22 cellular contexts compared by ENCODE assay signal in genomic region chr22:26514419-26515161, GRCh38. TPM values are rescaled to one million over a fixed set of nuclear protein-coding genes. Genes with fewer than 3 reads are reported as not detected.
DNase-seq lines count a peak whose midpoint lies in the region; ATAC-seq and TF ChIP-seq lines count a peak whose summit lies in the region.
"Had no signal": no experiment of that assay in that cellular context is flagged by ENCODE, and none has a peak within 500 bp of the region (broad histone marks: within the 10 kb centered on the region; RNA-seq: fewer than 3 reads in every experiment).

No MANE protein-coding gene starts in this region.

- BruUV-seq in MCF 10A (replicated peaks; lab: Mats Ljungman, UMichigan) (no TSS peak), mammary epithelial cell (replicated peaks; lab: Mats Ljungman, UMichigan) (no TSS peak)

- no peak for ATAC-seq in HG03442 (IDR thresholded peaks at IDR 0.05; ENCODE audit: unreplicated experiment)
- ATAC-seq: activated CD8-positive, alpha-beta memory T cell treated with anti-CD3 and anti-CD28 coated beads, Interleukin-2, amount 10 ng/mL, durations not matched to agents 7 days and 5 days; right cardiac atrium had no signal

- H3K4me1 Mint-ChIP-seq in MCF 10A (ENCODE audit: insufficient read depth, unreplicated experiment) (peaks cover 16% of the 10 kb centered on the region), endothelial cell (ENCODE audit: unreplicated experiment) (peaks cover 27% of the 10 kb centered on the region), type B pancreatic cell (ENCODE audit: unreplicated experiment) (peaks cover 32% of the 10 kb centered on the region)

- dilution Hi-C loops in mammary epithelial cell (cut with HindIII; ENCODE audit: low sequenced_read_pairs): no loop called here

- in situ Hi-C loops in mammary epithelial cell (cut with MboI; ENCODE audit: low sequenced_read_pairs in 2 of 2): loop anchor here in 1 of 2 donors (5.0 kb wide), 1 partner anchor 73 kb away; no protein-coding TSS in a partner anchor

- H2AFZ ChIP-seq in mammary epithelial cell (ENCODE audit: low read depth, low read length) (no peak overlapping the region), OCI-LY1 (ENCODE audit: low read length) (no peak overlapping the region)

- H3K27me3 Mint-ChIP-seq in MCF 10A (ENCODE audit: insufficient read depth, unreplicated experiment): no peaks in the 10 kb centered on the region
- H3K27me3 Mint-ChIP-seq in endothelial cell (ENCODE audit: unreplicated experiment): peaks cover 6% of the 10 kb centered on the region
- no peaks in the 10 kb centered on the region for H3K27me3 Mint-ChIP-seq in type B pancreatic cell
- H3K27me3 Mint-ChIP-seq: activated CD8-positive, alpha-beta memory T cell treated with anti-CD3 and anti-CD28 coated beads, Interleukin-2, amount 10 ng/mL, durations not matched to agents 7 days and 5 days; dendritic cell treated with granulocyte-macrophage colony-stimulating factor and Interleukin-4, amounts not matched to agents 40 ng/mL and 50 ng/mL, for 4 days had no signal

- intact Hi-C loops in MCF 10A (cut with micrococcal nuclease): loop anchor here (5.0 kb wide), 1 partner anchor 78 kb away; the partner anchor contains the start of gene TPST2
- intact Hi-C loops in mammary epithelial cell (cut with micrococcal nuclease): loop anchor here (5.0 kb wide), 1 partner anchor 53 kb away; no protein-coding TSS in a partner anchor

- H3K4me3 ChIP-seq in mammary epithelial cell (replicated peaks in 1 of 3; ENCODE audit: insufficient read depth in 1 of 3, low read depth in 2 of 3, low read length in 3 of 3) (no peak overlapping the region), OCI-LY1 (ENCODE audit: low read depth, low read length, poor library complexity, severe bottlenecking) (peak overlapping the region; percentile 86)
- H3K4me3 ChIP-seq: ovary had no signal

- no peak for DNase-seq in MCF 10A (ENCODE audit: unreplicated experiment)
- DNase-seq in mammary epithelial cell: no peak
- DNase-seq in endothelial cell (ENCODE audit: low spot score): no peak
- no peak for DNase-seq in type B pancreatic cell (ENCODE audit: extremely low spot score, unreplicated experiment)
- DNase-seq in NCI-H1930 (lab: John Stamatoyannopoulos, UW): no peak
- no peak for DNase-seq in occipital lobe (lab: John Stamatoyannopoulos, UW)
- DNase-seq: activated CD4-positive, alpha-beta T cell treated with anti-CD3 and anti-CD28 coated beads for 4 hours; activated CD8-positive, alpha-beta memory T cell treated with anti-CD3 and anti-CD28 coated beads, Interleukin-2, amount 10 ng/mL, durations not matched to agents 7 days and 5 days; GDM1; KG1; mesenchymal stem cell; NCI-H187 treated with DMSO at 0.1 percent for 48 hours; NCI-H2227 treated with DMSO at 0.1 percent for 48 hours; NCI-H774; OCI-M1; ovary; right cardiac atrium; SHP77 treated with DMSO at 0.1 percent for 48 hours had no signal

- H3K9ac ChIP-seq in mammary epithelial cell (ENCODE audit: insufficient read depth, low read length) (no peak overlapping the region), OCI-LY1 (ENCODE audit: low read length) (no peak overlapping the region)

- TF ChIP-seq CTCF in MCF 10A (IDR thresholded peaks at IDR 0.05; ENCODE audit: unreplicated experiment) (no peak), mammary epithelial cell (conservative IDR thresholded peaks at IDR 0.05 in 1 of 2, IDR thresholded peaks at IDR 0.05 in 1 of 2; ENCODE audit: extremely low read depth in 1 of 2, insufficient read depth in 1 of 2, low read depth in 1 of 2, low read length in 2 of 2) (no peak), OCI-LY1 (IDR thresholded peaks at IDR 0.05; ENCODE audit: low read length) (no peak), endothelial cell (IDR thresholded peaks at IDR 0.05; ENCODE audit: unreplicated experiment) (no peak), type B pancreatic cell (conservative IDR thresholded peaks at IDR 0.05) (no peak)

- H4K20me1 ChIP-seq in mammary epithelial cell (ENCODE audit: insufficient read depth, low read length): no peaks in the 10 kb centered on the region
- no peaks in the 10 kb centered on the region for H4K20me1 ChIP-seq in OCI-LY1 (ENCODE audit: insufficient read depth, low read length)

- CTCF ChIA-PET in MCF 10A (lab: Yijun Ruan, JAX): interaction anchor here (0.6 to 0.9 kb wide), 3 partner anchors 11 to 1374 kb away, joined by 3 read pairs; no protein-coding TSS in a partner anchor
- CTCF ChIA-PET in mammary epithelial cell (lab: Charles Lee; ENCODE audit: low non-redundant PET): no interaction called here

- H3K4me3 Mint-ChIP-seq in MCF 10A (ENCODE audit: unreplicated experiment): peak overlapping the region; percentile 100
- no peak overlapping the region for H3K4me3 Mint-ChIP-seq in endothelial cell (ENCODE audit: unreplicated experiment)
- peak overlapping the region; percentile 99 for H3K4me3 Mint-ChIP-seq in type B pancreatic cell
- H3K4me3 Mint-ChIP-seq: CD14-positive monocyte; dendritic cell treated with granulocyte-macrophage colony-stimulating factor and Interleukin-4, amounts not matched to agents 40 ng/mL and 50 ng/mL, for 4 days had no signal

- H3K36me3 Mint-ChIP-seq in MCF 10A (ENCODE audit: insufficient read depth, unreplicated experiment): peaks cover 16% of the 10 kb centered on the region
- H3K36me3 Mint-ChIP-seq in endothelial cell (ENCODE audit: low read depth, unreplicated experiment): peaks cover 4% of the 10 kb centered on the region
- no peaks in the 10 kb centered on the region for H3K36me3 Mint-ChIP-seq in type B pancreatic cell

- no peaks in the 10 kb centered on the region for H3K9me2 ChIP-seq in OCI-LY1 (ENCODE audit: low read depth, low read length)

- H3K27me3 ChIP-seq in mammary epithelial cell (ENCODE audit: insufficient read depth, low read length): no peaks in the 10 kb centered on the region
- H3K27me3 ChIP-seq in OCI-LY1 (ENCODE audit: insufficient read depth, low read length): no peaks in the 10 kb centered on the region
- H3K27me3 ChIP-seq: ovary had no signal

- no peak overlapping the region for H3K27ac ChIP-seq in mammary epithelial cell (ENCODE audit: insufficient read depth, low read depth, low read length)
- H3K27ac ChIP-seq in OCI-LY1 (ENCODE audit: low read depth, low read length, poor library complexity, severe bottlenecking): no peak overlapping the region
- H3K27ac ChIP-seq: ovary had no signal

- H3K9me3 Mint-ChIP-seq in MCF 10A (ENCODE audit: unreplicated experiment) (no peaks in the 10 kb centered on the region), endothelial cell (ENCODE audit: unreplicated experiment) (no peaks in the 10 kb centered on the region), type B pancreatic cell (no peaks in the 10 kb centered on the region)
- H3K9me3 Mint-ChIP-seq: CD14-positive monocyte; dendritic cell treated with granulocyte-macrophage colony-stimulating factor and Interleukin-4, amounts not matched to agents 40 ng/mL and 50 ng/mL, for 4 days had no signal

- H3K27ac Mint-ChIP-seq in MCF 10A (ENCODE audit: low read depth, unreplicated experiment) (peak overlapping the region; percentile 99), endothelial cell (ENCODE audit: unreplicated experiment) (peak overlapping the region; percentile 15), type B pancreatic cell (no peak overlapping the region)
- H3K27ac Mint-ChIP-seq: activated CD8-positive, alpha-beta memory T cell treated with anti-CD3 and anti-CD28 coated beads, Interleukin-2, amount 10 ng/mL, durations not matched to agents 7 days and 5 days; dendritic cell treated with granulocyte-macrophage colony-stimulating factor and Interleukin-4, amounts not matched to agents 40 ng/mL and 50 ng/mL, for 4 days had no signal

- POLR2A ChIA-PET in MCF 10A (lab: Yijun Ruan, JAX): interaction anchor here (0.8 to 3.9 kb wide), 3 partner anchors 16 to 129 kb away, joined by 3 to 58 read pairs (median 4); partner anchors contain the start of genes HPS4 and SRRD

- H3K4me1 ChIP-seq in mammary epithelial cell (ENCODE audit: insufficient read depth, low read length): peaks cover 10% of the 10 kb centered on the region
- peaks cover 31% of the 10 kb centered on the region for H3K4me1 ChIP-seq in OCI-LY1 (ENCODE audit: insufficient read depth, low read length, severe bottlenecking)

- H3K9me3 ChIP-seq in mammary epithelial cell (replicated peaks; ENCODE audit: insufficient read depth, low read length) (no peaks in the 10 kb centered on the region), OCI-LY1 (ENCODE audit: low read length) (no peaks in the 10 kb centered on the region)
- H3K9me3 ChIP-seq: ovary had no signal

- peaks cover 44% of the 10 kb centered on the region for H3K79me2 ChIP-seq in mammary epithelial cell (ENCODE audit: insufficient read depth, low read length)
- peaks cover 16% of the 10 kb centered on the region for H3K79me2 ChIP-seq in OCI-LY1 (ENCODE audit: insufficient read depth, low read length)

- H3K4me2 ChIP-seq in mammary epithelial cell (ENCODE audit: insufficient read depth, low read depth, low read length): no peak overlapping the region
- H3K4me2 ChIP-seq in OCI-LY1 (ENCODE audit: low read length): peak overlapping the region; percentile 85

- H3K36me3 ChIP-seq in mammary epithelial cell (ENCODE audit: insufficient read depth, low read length) (peaks cover 5% of the 10 kb centered on the region), OCI-LY1 (ENCODE audit: insufficient read depth, low read length) (peaks cover 13% of the 10 kb centered on the region; the same call in 1 of the 2 replicates)
- H3K36me3 ChIP-seq: ovary had no signal

- 89% methylated on average over 12 of the region's 12 CpGs for WGBS in mammary epithelial cell (ENCODE audit: low coverage, missing lambda C conversion rate)

- no peaks in the 10 kb centered on the region for H3F3A ChIP-seq in OCI-LY1 (ENCODE audit: insufficient read depth, low read length)

RNA-seq across cellular contexts. Expression of gene TFIP11, which starts 2.3 kb away (rescaled TPM):
- total RNA-seq in MCF 10A (2022) (41.0 and 58.9 TPM in 2 replicates), mammary epithelial cell (10 to 100 TPM; 35.7 to 38.3 TPM), endothelial cell (ENCODE audit: unreplicated experiment) (38.6 TPM), type B pancreatic cell (ENCODE audit: low replicate concordance) (32.7 and 40.3 TPM in 2 replicates), occipital lobe (43.8 TPM)
- polyA plus RNA-seq in mammary epithelial cell: 21.5 TPM
- polyA minus RNA-seq in mammary epithelial cell: 61.8 TPM

RNA-seq across cellular contexts. Expression of gene SRRD, which starts 30.9 kb away (rescaled TPM):
- total RNA-seq in MCF 10A (2022): 22.4 and 27.9 TPM in 2 replicates
- total RNA-seq in mammary epithelial cell: 10 to 100 TPM; 16.3 to 20.8 TPM
- 20.7 TPM for polyA plus RNA-seq in mammary epithelial cell
- polyA minus RNA-seq in mammary epithelial cell: 21.7 TPM
- total RNA-seq in endothelial cell (ENCODE audit: unreplicated experiment): 19.5 TPM
- total RNA-seq in type B pancreatic cell (ENCODE audit: low replicate concordance): 26.9 and 27.7 TPM in 2 replicates
- total RNA-seq in occipital lobe: 19.5 TPM

RNA-seq across cellular contexts. Expression of gene HPS4, which starts 31.0 kb away (rescaled TPM):
- total RNA-seq in MCF 10A (2022): 35.6 and 38.3 TPM in 2 replicates
- 10 to 100 TPM; 33.6 to 38.3 TPM for total RNA-seq in mammary epithelial cell
- 18.3 TPM for polyA plus RNA-seq in mammary epithelial cell
- polyA minus RNA-seq in mammary epithelial cell: 9.7 TPM
- 34.2 TPM for total RNA-seq in endothelial cell (ENCODE audit: unreplicated experiment)
- 38.1 and 46.1 TPM in 2 replicates for total RNA-seq in type B pancreatic cell (ENCODE audit: low replicate concordance)
- total RNA-seq in occipital lobe: 35.1 TPM
